In the genomic region with DNA sequence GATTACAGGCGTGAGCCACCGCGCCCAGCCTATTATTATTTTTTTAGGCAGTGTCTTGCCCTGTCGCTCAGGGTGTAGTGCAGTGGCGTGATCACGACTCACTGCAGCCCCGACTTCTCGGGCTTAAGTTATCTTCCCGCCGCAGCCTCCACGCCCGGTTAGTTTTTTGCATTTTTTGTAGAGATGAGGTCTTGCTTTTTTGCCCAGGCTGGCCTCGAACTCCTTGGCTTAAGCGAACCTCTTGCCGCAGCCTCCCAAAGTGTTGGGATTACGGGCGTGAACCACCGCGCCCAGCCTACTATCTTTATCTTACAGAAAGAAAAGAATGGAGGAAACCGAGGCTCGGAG, we compare ENCODE assay signal across 8 cellular contexts. TPM values are rescaled to one million over a fixed set of nuclear protein-coding genes. Genes with fewer than 3 reads are reported as not detected.
DNase-seq lines count a peak whose midpoint lies in the region; ATAC-seq and TF ChIP-seq lines count a peak whose summit lies in the region.

No MANE protein-coding gene starts in this region.

- H3K36me3 ChIP-seq in esophagus (ENCODE audit: control insufficient read depth in 2 of 2, insufficient read depth in 2 of 2, low read length in 1 of 2) (no peaks in the 10 kb centered on the region), psoas muscle (ENCODE audit: insufficient read depth in 1 of 2, low read depth in 1 of 2) (no peaks in the 10 kb centered on the region)

- DNase-seq in RPMI8226 (peak; percentile 12), psoas muscle (no peak), NCI-H2171 treated with DMSO at 0.1 percent for 48 hours (lab: John Stamatoyannopoulos, UW) (no peak), epidermal melanocyte (ENCODE audit: insufficient read length, low spot score) (no peak)
- no peak for DNase-seq in stimulated activated CD4-positive, alpha-beta T cell treated with anti-CD3 and anti-CD28 coated beads, Interleukin-12 subunit alpha, Interleukin-12 subunit beta, amount 100 ng/mL, for 4 hours

- H3K9me3 ChIP-seq in esophagus (ENCODE audit: control insufficient read depth in 2 of 2, insufficient read depth in 1 of 2, low read depth in 1 of 2, low read length in 1 of 2) (no peaks in the 10 kb centered on the region), psoas muscle (no peaks in the 10 kb centered on the region)

- H3K4me1 ChIP-seq in esophagus (ENCODE audit: control insufficient read depth in 2 of 2, insufficient read depth in 2 of 2, low read length in 1 of 2) (no peaks in the 10 kb centered on the region), psoas muscle (peaks cover 44% of the 10 kb centered on the region)

- ATAC-seq in GM18858 (IDR thresholded peaks at IDR 0.05; ENCODE audit: unreplicated experiment) (peak; percentile 10), psoas muscle (no peak), GM21528 (IDR thresholded peaks at IDR 0.05; ENCODE audit: low FRiP score, unreplicated experiment) (no peak)

- intact Hi-C loops in psoas muscle (cut with DNase I), result no loop called here

- peak overlapping the region; percentile 96 to 97 for H3K27ac ChIP-seq in esophagus (ENCODE audit: low read depth in 2 of 2, low read length in 1 of 2)
- H3K27ac ChIP-seq in psoas muscle, result peak overlapping the region; percentile 100

- 3 to 4% methylated on average over 21 of the region's 21 CpGs for WGBS in esophagus, 2 donors
- WGBS in psoas muscle, 3 donors, result 3 to 4% (median 4%) methylated on average over 21 of the region's 21 CpGs

- no peak for TF ChIP-seq CTCF in psoas muscle (IDR thresholded peaks at IDR 0.05)

- H3K27me3 ChIP-seq in esophagus (ENCODE audit: control insufficient read depth in 1 of 2, insufficient read depth in 2 of 2, low read length in 2 of 2) (no peaks in the 10 kb centered on the region), psoas muscle (ENCODE audit: insufficient read depth in 3 of 3, low read length in 2 of 3) (no peaks in the 10 kb centered on the region)

- H3K4me3 ChIP-seq in esophagus (ENCODE audit: low read depth in 1 of 2, low read length in 2 of 2) (peak overlapping the region; percentile 61 to 87), psoas muscle (peak overlapping the region; percentile 99)

RNA-seq across cellular contexts. Expression of gene PTPN11, which starts 0.5 kb away (rescaled TPM):
- polyA plus RNA-seq in esophagus (10 to 100 TPM; 13.4 to 17.7 TPM), psoas muscle (100 to 1,000 TPM in 1 of 3 donors, 10 to 100 TPM in 2; 43.8 to 138 (median 46.2) TPM)
- 100 to 1,000 TPM; 172 to 192 (median 185) TPM for total RNA-seq in psoas muscle

RNA-seq across cellular contexts. Expression of gene RPL6, which starts 8.8 kb away (rescaled TPM):
- polyA plus RNA-seq in esophagus (1,000 to 10,000 TPM; 2,146 to 2,199 TPM), psoas muscle (1,000 to 10,000 TPM; 1,575 to 1,983 (median 1,717) TPM)
- 100 to 1,000 TPM; 743 to 889 (median 828) TPM for total RNA-seq in psoas muscle

RNA-seq across cellular contexts. Expression of gene HECTD4, which starts 36.0 kb away (rescaled TPM):
- 10 to 100 TPM; 10.7 to 29.0 TPM for polyA plus RNA-seq in esophagus
- 10 to 100 TPM; 14.6 to 22.8 (median 18.4) TPM for total RNA-seq in psoas muscle
- polyA plus RNA-seq in psoas muscle, result 10 to 100 TPM in 1 of 3 donors, 1 to 10 TPM in 2; 2.1 to 12.0 (median 5.0) TPM
